In genomic region chr3:76900571-76900970, GRCh38 we compare ENCODE assay signal across 1 cellular context.
TF ChIP-seq lines count a peak whose summit lies in the region.

No MANE protein-coding gene starts in this region.

TF ChIP-seq in IMR-90, 13 proteins besides CTCF, POLR2A, EP300 and RAD21:
- TF ChIP-seq MAFK (IDR thresholded peaks at IDR 0.05; ENCODE audit: low read depth, low read length) = no peak
- TF ChIP-seq CHD1 (IDR thresholded peaks at IDR 0.05; ENCODE audit: low read depth, low read length) = no peak
- TF ChIP-seq FOS (IDR thresholded peaks at IDR 0.05; ENCODE audit: low read depth, low read length) = no peak
- no peak for TF ChIP-seq RCOR1 (IDR thresholded peaks at IDR 0.05; ENCODE audit: insufficient replicate concordance, low read length)
- no peak for TF ChIP-seq MAZ (IDR thresholded peaks at IDR 0.05; ENCODE audit: borderline replicate concordance, low read depth, low read length)
- TF ChIP-seq CEBPB (IDR thresholded peaks at IDR 0.05; ENCODE audit: low read depth, low read length) = no peak
- no peak for TF ChIP-seq BHLHE40 (IDR thresholded peaks at IDR 0.05; ENCODE audit: low read depth, low read length)
- TF ChIP-seq, protein P1, sequence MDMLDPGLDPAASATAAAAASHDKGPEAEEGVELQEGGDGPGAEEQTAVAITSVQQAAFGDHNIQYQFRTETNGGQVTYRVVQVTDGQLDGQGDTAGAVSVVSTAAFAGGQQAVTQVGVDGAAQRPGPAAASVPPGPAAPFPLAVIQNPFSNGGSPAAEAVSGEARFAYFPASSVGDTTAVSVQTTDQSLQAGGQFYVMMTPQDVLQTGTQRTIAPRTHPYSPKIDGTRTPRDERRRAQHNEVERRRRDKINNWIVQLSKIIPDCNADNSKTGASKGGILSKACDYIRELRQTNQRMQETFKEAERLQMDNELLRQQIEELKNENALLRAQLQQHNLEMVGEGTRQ (IDR thresholded peaks at IDR 0.05; ENCODE audit: low read depth, low read length) = no peak
- no peak for TF ChIP-seq MXI1 (IDR thresholded peaks at IDR 0.05; ENCODE audit: borderline replicate concordance, low read depth, low read length)
- no peak for TF ChIP-seq NFE2L2 (IDR thresholded peaks at IDR 0.05; ENCODE audit: low read depth, low read length)
- no peak for TF ChIP-seq SMC3 (IDR thresholded peaks at IDR 0.05; ENCODE audit: low read depth, low read length)
- TF ChIP-seq, protein P2, sequence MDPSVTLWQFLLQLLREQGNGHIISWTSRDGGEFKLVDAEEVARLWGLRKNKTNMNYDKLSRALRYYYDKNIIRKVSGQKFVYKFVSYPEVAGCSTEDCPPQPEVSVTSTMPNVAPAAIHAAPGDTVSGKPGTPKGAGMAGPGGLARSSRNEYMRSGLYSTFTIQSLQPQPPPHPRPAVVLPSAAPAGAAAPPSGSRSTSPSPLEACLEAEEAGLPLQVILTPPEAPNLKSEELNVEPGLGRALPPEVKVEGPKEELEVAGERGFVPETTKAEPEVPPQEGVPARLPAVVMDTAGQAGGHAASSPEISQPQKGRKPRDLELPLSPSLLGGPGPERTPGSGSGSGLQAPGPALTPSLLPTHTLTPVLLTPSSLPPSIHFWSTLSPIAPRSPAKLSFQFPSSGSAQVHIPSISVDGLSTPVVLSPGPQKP (IDR thresholded peaks at IDR 0.05; ENCODE audit: borderline replicate concordance, low read depth, low read length) = no peak
- TF ChIP-seq RFX5 (IDR thresholded peaks at IDR 0.05; ENCODE audit: low read depth, low read length) = no peak
